In the genomic region with DNA sequence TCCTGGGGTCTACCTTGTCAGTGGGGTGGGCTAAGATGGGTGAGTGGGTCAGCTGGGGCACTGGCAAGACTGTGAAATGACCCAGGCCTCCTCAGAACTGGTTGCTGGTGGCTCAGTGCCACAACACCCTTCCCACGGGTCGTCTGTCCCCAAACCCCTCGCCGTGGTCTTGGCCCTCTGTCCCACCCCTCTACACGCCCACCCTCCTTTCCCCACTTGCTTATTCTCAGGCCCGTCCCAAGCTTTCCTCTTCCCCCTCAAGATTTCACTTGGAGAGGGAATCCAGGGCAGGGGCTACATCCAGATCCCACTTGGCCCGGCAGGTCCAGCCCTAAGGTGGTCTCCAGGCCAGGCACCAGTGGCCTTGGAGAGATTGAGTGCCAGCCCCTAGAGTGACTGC, we compare ENCODE assay signal across 16 cellular contexts. TPM values are rescaled to one million over a fixed set of nuclear protein-coding genes. Genes with fewer than 3 reads are reported as not detected.
A peak's percentile ranks its signal among the peaks of the same experiment; 100 is the strongest.
DNase-seq lines count a peak whose midpoint lies in the region; ATAC-seq and TF ChIP-seq lines count a peak whose summit lies in the region.
"Had no signal": no experiment of that assay in that cellular context is flagged by ENCODE, and none has a peak within 500 bp of the region (broad histone marks: within the 10 kb centered on the region; RNA-seq: fewer than 3 reads in every experiment).

No MANE protein-coding gene starts in this region.

- TF ChIP-seq POLR2A in Peyer's patch (IDR thresholded peaks at IDR 0.05): no peak

- H3K4me1 Mint-ChIP-seq in nephron: peaks cover 57% of the 10 kb centered on the region

- no peaks in the 10 kb centered on the region for H3K79me2 ChIP-seq in GM23248 (ENCODE audit: insufficient read depth)

- H3K27me3 ChIP-seq in Peyer's patch (no peaks in the 10 kb centered on the region), duodenal mucosa (ENCODE audit: control insufficient read depth in 1 of 2, insufficient read depth in 2 of 2, low read length in 2 of 2) (no peaks in the 10 kb centered on the region), subcutaneous abdominal adipose tissue (ENCODE audit: control insufficient read depth in 5 of 5, insufficient read depth in 4 of 5, low read length in 5 of 5) (peaks cover 0 to 6% (median 0%) of the 10 kb centered on the region in 5 donors), GM23248 (replicated peaks; ENCODE audit: insufficient read depth) (no peaks in the 10 kb centered on the region)
- H3K27me3 ChIP-seq: BLaER1 treated with 17β-estradiol and CSF1 and Interleukin-3, amounts not matched to agents 10 nM and 100 nM had no signal

- no peaks in the 10 kb centered on the region for H4K20me1 ChIP-seq in GM23248 (ENCODE audit: insufficient read depth)
- H4K20me1 ChIP-seq: BLaER1 treated with 17β-estradiol and CSF1 and Interleukin-3, amounts not matched to agents 10 nM and 100 nM had no signal

- H3K4me1 ChIP-seq in Peyer's patch (peaks cover 0 to 56% (median 7%) of the 10 kb centered on the region in 4 donors), duodenal mucosa (ENCODE audit: control insufficient read depth in 1 of 2, insufficient read depth in 2 of 2, low read length in 2 of 2) (peaks cover 46 to 56% of the 10 kb centered on the region in 2 donors), subcutaneous abdominal adipose tissue (ENCODE audit: control insufficient read depth in 5 of 5, insufficient read depth in 5 of 5, low read length in 5 of 5) (peaks cover 31 to 67% (median 54%) of the 10 kb centered on the region in 5 donors), GM23248 (ENCODE audit: insufficient read depth) (peaks cover 11% of the 10 kb centered on the region)
- H3K4me1 ChIP-seq: BLaER1 treated with 17β-estradiol and CSF1 and Interleukin-3, amounts not matched to agents 10 nM and 100 nM had no signal

- ATAC-seq in GM21390 (IDR thresholded peaks at IDR 0.05; ENCODE audit: unreplicated experiment) (no peak), HG03135 (IDR thresholded peaks at IDR 0.05; ENCODE audit: unreplicated experiment) (no peak)
- ATAC-seq: activated T-cell treated with anti-CD3 and anti-CD28 coated beads, Interleukin-2, amount 50 U/mL, for 72 hours; GM12878 had no signal

- H3K27ac ChIP-seq in Peyer's patch: peak overlapping the region; percentile 57 to 78 (median 64)
- peak overlapping the region; percentile 45 for H3K27ac ChIP-seq in duodenal mucosa (ENCODE audit: low read depth, low read length)
- peak overlapping the region; percentile 88 for H3K27ac ChIP-seq in subcutaneous abdominal adipose tissue (ENCODE audit: low read depth, low read length)
- no peak overlapping the region; the same call in 1 of the 2 replicates for H3K27ac ChIP-seq in GM23248
- H3K27ac ChIP-seq: BLaER1 treated with 17β-estradiol and CSF1 and Interleukin-3, amounts not matched to agents 10 nM and 100 nM had no signal

- no peak overlapping the region for H2AFZ ChIP-seq in GM23248

- H3K4me2 ChIP-seq in GM23248 (ENCODE audit: unreplicated experiment): no peak overlapping the region

- H3K9me3 ChIP-seq in Peyer's patch (no peaks in the 10 kb centered on the region), duodenal mucosa (ENCODE audit: control insufficient read depth in 1 of 2, low read length in 2 of 2) (no peaks in the 10 kb centered on the region), subcutaneous abdominal adipose tissue (ENCODE audit: control insufficient read depth in 5 of 5, low read length in 5 of 5) (no peaks in the 10 kb centered on the region), GM23248 (ENCODE audit: low read depth) (no peaks in the 10 kb centered on the region)

- H3K36me3 Mint-ChIP-seq in nephron (ENCODE audit: low read depth): peaks cover 31% of the 10 kb centered on the region

- H3K4me3 ChIP-seq in Peyer's patch (no peak overlapping the region), duodenal mucosa (ENCODE audit: low read depth in 1 of 2, low read length in 2 of 2) (no peak overlapping the region), subcutaneous abdominal adipose tissue (ENCODE audit: low read depth in 1 of 5, low read length in 5 of 5) (no peak overlapping the region), GM23248 (no peak overlapping the region)
- H3K4me3 ChIP-seq: BLaER1 treated with 17β-estradiol and CSF1 and Interleukin-3, amounts not matched to agents 10 nM and 100 nM; GM12878 had no signal

- no peak for DNase-seq in Peyer's patch
- no peak for DNase-seq in GM23248
- DNase-seq in NCI-H748 treated with DMSO at 0.1 percent for 48 hours (lab: John Stamatoyannopoulos, UW): no peak
- DNase-seq: activated T-cell treated with anti-CD3 and anti-CD28 coated beads, Interleukin-2, amount 50 U/mL, for 72 hours; Karpas-422; NCI-H146; NCI-H524 treated with DMSO at 0.1 percent for 48 hours; stimulated activated CD4-positive, alpha-beta T cell treated with anti-CD3 and anti-CD28 coated beads, Interleukin-15, amount 100 ng/mL, for 24 hours had no signal

- H3K36me3 ChIP-seq in Peyer's patch (peaks cover 0 to 62% (median 0%) of the 10 kb centered on the region in 3 donors), duodenal mucosa (ENCODE audit: control insufficient read depth in 1 of 2, insufficient read depth in 2 of 2, low read length in 2 of 2) (peaks cover 15 to 52% of the 10 kb centered on the region in 2 donors), subcutaneous abdominal adipose tissue (ENCODE audit: control insufficient read depth in 5 of 5, insufficient read depth in 5 of 5, low read length in 5 of 5) (peaks cover 4 to 81% (median 66%) of the 10 kb centered on the region in 5 donors), GM23248 (ENCODE audit: low read depth) (peaks cover 45% of the 10 kb centered on the region)

- in situ Hi-C loops in GM23248 (cut with MboI): no loop called here

- no peak for TF ChIP-seq CTCF in Peyer's patch (IDR thresholded peaks at IDR 0.05)
- no peak for TF ChIP-seq CTCF in nephron (IDR thresholded peaks at IDR 0.05; ENCODE audit: unreplicated experiment in 3 of 3)

- H3K9ac ChIP-seq in duodenal mucosa (ENCODE audit: low read depth in 1 of 2, low read length in 2 of 2) (no peak overlapping the region), subcutaneous abdominal adipose tissue (ENCODE audit: low read length in 5 of 5) (peak overlapping the region in 2 of 5 donors; percentile 40 to 96), GM23248 (no peak overlapping the region)
- H3K9ac ChIP-seq: BLaER1 treated with 17β-estradiol and CSF1 and Interleukin-3, amounts not matched to agents 10 nM and 100 nM had no signal

- 84 to 98% methylated on average over 3 to 7 of the region's 7 CpGs for WGBS in GM23248 (ENCODE audit: low coverage in 1 of 2, low lambda C conversion rate in 2 of 2, missing lambda C conversion rate in 2 of 2), 2 experiments

- H3K9me3 Mint-ChIP-seq in nephron: no peaks in the 10 kb centered on the region

- H3F3A ChIP-seq in GM23248 (ENCODE audit: insufficient read depth): peaks cover 22% of the 10 kb centered on the region; the same call in 1 of the 2 replicates

- H3K4me3 Mint-ChIP-seq in nephron: no peak overlapping the region
- H3K4me3 Mint-ChIP-seq: activated CD4-positive, alpha-beta T cell treated with anti-CD3 and anti-CD28 coated beads, Interleukin-2, amount 10 ng/mL, durations not matched to agents 24 days and 14 days; activated T-cell treated with anti-CD3 and anti-CD28 coated beads, Interleukin-2, amount 50 U/mL, for 72 hours had no signal

- H3K27ac Mint-ChIP-seq in nephron: peak overlapping the region; percentile 95 to 98 (median 97)
- H3K27ac Mint-ChIP-seq: activated CD4-positive, alpha-beta T cell treated with anti-CD3 and anti-CD28 coated beads, Interleukin-2, amount 10 ng/mL, durations not matched to agents 24 days and 14 days; activated T-cell treated with anti-CD3 and anti-CD28 coated beads, Interleukin-2, amount 50 U/mL, for 72 hours had no signal

- no peaks in the 10 kb centered on the region for H3K27me3 Mint-ChIP-seq in nephron (ENCODE audit: low read depth)
- H3K27me3 Mint-ChIP-seq: activated CD4-positive, alpha-beta T cell treated with anti-CD3 and anti-CD28 coated beads, Interleukin-2, amount 10 ng/mL, durations not matched to agents 24 days and 14 days had no signal

- no peaks in the 10 kb centered on the region for H3K9me2 ChIP-seq in GM23248 (ENCODE audit: insufficient read depth)

RNA-seq across cellular contexts. Expression of gene CSF1, which starts 16.7 kb away (rescaled TPM):
- total RNA-seq in Peyer's patch: 10 to 100 TPM in 3 of 4 donors, 1 to 10 TPM in 1; 8.9 to 49.5 (median 26.6) TPM
- total RNA-seq in GM23248 (2014; rRNA removed; shearing (Covaris generic)): 60.0 and 87.0 TPM in 2 replicates
- polyA plus RNA-seq in GM23248 (2016; fragmentation: Nextera tagmentation; extraction: Ambion mirVana): 65.3 and 67.9 TPM in 2 replicates

RNA-seq across cellular contexts. Expression of gene AHCYL1, which starts 57.2 kb away (rescaled TPM):
- total RNA-seq in Peyer's patch: 10 to 100 TPM; 51.2 to 96.4 (median 80.9) TPM
- 47.6 and 49.3 TPM in 2 replicates for total RNA-seq in GM23248 (2014; rRNA removed; shearing (Covaris generic))
- polyA plus RNA-seq in GM23248 (2016; fragmentation: Nextera tagmentation; extraction: Ambion mirVana): 71.0 and 72.6 TPM in 2 replicates
